Comparison of ENCODE assay signal across 31 cellular contexts in genomic region chr18:63965716-63966330, GRCh38. TPM values are rescaled to one million over a fixed set of nuclear protein-coding genes. Genes with fewer than 3 reads are reported as not detected.
"Had no signal": no experiment of that assay in that cellular context is flagged by ENCODE, and none has a peak within 500 bp of the region (broad histone marks: within the 10 kb centered on the region; RNA-seq: fewer than 3 reads in every experiment).

No MANE protein-coding gene starts in this region.

- H3K27ac Mint-ChIP-seq: activated T-helper 17 cell treated with anti-CD3 and anti-CD28 coated beads, Interleukin-2, amount 50 U/mL, for 72 hours; effector memory CD8-positive, alpha-beta T cell; nephron had no signal

- H3K4me3 Mint-ChIP-seq: activated T-cell treated with anti-CD3 and anti-CD28 coated beads, Interleukin-2, amount 50 U/mL, for 4 hours; activated T-helper 17 cell treated with anti-CD3 and anti-CD28 coated beads, Interleukin-2, amount 50 U/mL, for 72 hours; effector memory CD8-positive, alpha-beta T cell had no signal

- H3K9me3 Mint-ChIP-seq: activated T-cell treated with anti-CD3 and anti-CD28 coated beads, Interleukin-2, amount 50 U/mL, for 4 hours; activated T-helper 17 cell treated with anti-CD3 and anti-CD28 coated beads, Interleukin-2, amount 50 U/mL, for 72 hours; effector memory CD8-positive, alpha-beta T cell; nephron had no signal

- DNase-seq: activated CD4-positive, alpha-beta T cell treated with anti-CD3 and anti-CD28 coated beads for 48 hours; activated CD4-positive, alpha-beta T cell treated with anti-CD3 and anti-CD28 coated beads, Interleukin-2, amount 50 U/mL, for 48 hours; activated gamma-delta T cell treated with Interleukin-2 at 50 U/mL for 16 hours; activated naive CD4-positive, alpha-beta T cell treated with anti-CD3 and anti-CD28 coated beads, Interleukin-2, amount 50 U/mL, for 16 hours; activated T-cell treated with anti-CD3 and anti-CD28 coated beads, Interleukin-2, amount 50 U/mL, for 4 hours; amygdala; body of pancreas; dorsolateral prefrontal cortex; effector memory CD8-positive, alpha-beta T cell; foreskin keratinocyte; heart left ventricle; left lung; mucosa of descending colon; ovary; spleen; stimulated activated CD4-positive, alpha-beta T cell treated with anti-CD3 and anti-CD28 coated beads, Interleukin-2, amount 100 ng/mL, for 48 hours; stimulated activated naive CD8-positive, alpha-beta T cell treated with anti-CD3 and anti-CD28 coated beads, Interleukin-15, Interleukin-2, amounts not matched to agents 100 U/mL and 50 U/mL, for 24 hours; T-helper 9 cell; trophoblast cell had no signal

- H3K4me3 ChIP-seq: body of pancreas, coronary artery, dorsolateral prefrontal cortex, esophagus muscularis mucosa, heart left ventricle, left lung, lung, mucosa of descending colon, ovary, prostate gland, spleen, thoracic aorta had no signal

RNA-seq across cellular contexts. Expression of gene HMSD, which starts 16.7 kb away (rescaled TPM):
- total RNA-seq: body of pancreas, cerebellum, esophagus muscularis mucosa, mesenteric fat pad, prostate gland, thoracic aorta had no signal
- polyA plus RNA-seq: heart left ventricle had no signal

RNA-seq across cellular contexts. Expression of gene SERPINB10, which starts 58.1 kb away (rescaled TPM):
- total RNA-seq: activated CD8-positive, alpha-beta memory T cell treated with anti-CD3 and anti-CD28 coated beads for 36 hours; activated T-helper 17 cell treated with anti-CD3 and anti-CD28 coated beads, Interleukin-2, amount 50 U/mL, for 72 hours; body of pancreas; cardiac septum; cerebellum; mesenteric fat pad; mucosa of descending colon; T-helper 1 cell treated with Interleukin-12 subunit alpha and Interleukin-12 subunit beta and Interleukin-4 antibody, amounts not matched to agents 30 ng/mL and 1 ng/mL, for 36 hours; thoracic aorta had no signal
- polyA plus RNA-seq: heart left ventricle, ovary had no signal
